8 cellular contexts compared by ENCODE assay signal in genomic region chr13:50909605-50910482, GRCh38. TPM values are rescaled to one million over a fixed set of nuclear protein-coding genes. Genes with fewer than 3 reads are reported as not detected.
A peak's percentile ranks its signal among the peaks of the same experiment; 100 is the strongest.
DNase-seq lines count a peak whose midpoint lies in the region; ATAC-seq and TF ChIP-seq lines count a peak whose summit lies in the region.

A gene with protein sequence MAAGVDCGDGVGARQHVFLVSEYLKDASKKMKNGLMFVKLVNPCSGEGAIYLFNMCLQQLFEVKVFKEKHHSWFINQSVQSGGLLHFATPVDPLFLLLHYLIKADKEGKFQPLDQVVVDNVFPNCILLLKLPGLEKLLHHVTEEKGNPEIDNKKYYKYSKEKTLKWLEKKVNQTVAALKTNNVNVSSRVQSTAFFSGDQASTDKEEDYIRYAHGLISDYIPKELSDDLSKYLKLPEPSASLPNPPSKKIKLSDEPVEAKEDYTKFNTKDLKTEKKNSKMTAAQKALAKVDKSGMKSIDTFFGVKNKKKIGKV (plus strand): TSS chr13:50909791. CDS start chr13:50910077, 286 bp downstream.

- peak within 1 kb of the TSS; percentile 98 for H2AFZ ChIP-seq in mammary epithelial cell (ENCODE audit: low read depth, low read length)

- H4K20me1 ChIP-seq in mammary epithelial cell (ENCODE audit: insufficient read depth, low read length): no peaks in the 10 kb centered on the region

- intact Hi-C loops in mammary epithelial cell (cut with micrococcal nuclease): loop anchor here (1.0 to 10.0 kb wide), 4 partner anchors 225 to 1243 kb away; no protein-coding TSS in a partner anchor

- TF ChIP-seq CTCF in WI38 (IDR thresholded peaks at IDR 0.05; ENCODE audit: low read depth, low read length) (no peak), mammary epithelial cell (conservative IDR thresholded peaks at IDR 0.05 in 1 of 2, IDR thresholded peaks at IDR 0.05 in 1 of 2; ENCODE audit: extremely low read depth in 1 of 2, insufficient read depth in 1 of 2, low read depth in 1 of 2, low read length in 2 of 2) (no peak)

- CTCF ChIA-PET in mammary epithelial cell (lab: Charles Lee; ENCODE audit: low non-redundant PET): no interaction called here

- peak within 1 kb of the TSS; percentile 95 for H3K4me2 ChIP-seq in mammary epithelial cell (ENCODE audit: insufficient read depth, low read depth, low read length)

- peaks cover 19% of the 10 kb centered on the region for H3K4me1 ChIP-seq in mammary epithelial cell (ENCODE audit: insufficient read depth, low read length)

- dilution Hi-C loops in mammary epithelial cell (cut with HindIII; ENCODE audit: low sequenced_read_pairs): no loop called here

- no TSS peak for BruUV-seq in mammary epithelial cell (replicated peaks; lab: Mats Ljungman, UMichigan)

- peak within 1 kb of the TSS; percentile 88 for H3K9ac ChIP-seq in mammary epithelial cell (ENCODE audit: insufficient read depth, low read length)

- peak within 1 kb of the TSS; percentile 70 for H3K27ac ChIP-seq in mammary epithelial cell (ENCODE audit: insufficient read depth, low read depth, low read length)

- no peaks in the 10 kb centered on the region for H3K9me3 ChIP-seq in mammary epithelial cell (replicated peaks; ENCODE audit: insufficient read depth, low read length)

- peak; percentile 64 for ATAC-seq in HG02938 (IDR thresholded peaks at IDR 0.05; ENCODE audit: unreplicated experiment)

- no peaks in the 10 kb centered on the region for H3K36me3 ChIP-seq in mammary epithelial cell (ENCODE audit: insufficient read depth, low read length)

- under 1% methylated on average over 44 of the region's 107 CpGs for WGBS in mammary epithelial cell (ENCODE audit: low coverage, missing lambda C conversion rate)

- no peaks in the 10 kb centered on the region for H3K27me3 ChIP-seq in mammary epithelial cell (ENCODE audit: insufficient read depth, low read length)

- H3K79me2 ChIP-seq in mammary epithelial cell (ENCODE audit: insufficient read depth, low read length): peaks cover 41% of the 10 kb centered on the region

- DNase-seq in NCI-H524 (lab: John Stamatoyannopoulos, UW) (peak; percentile 42 to 75), NCI-H524 treated with DMSO at 0.1 percent for 48 hours (lab: John Stamatoyannopoulos, UW) (no peak), NCI-H2107 (lab: John Stamatoyannopoulos, UW) (peak; percentile 38), mammary epithelial cell (peak; percentile 40), iris pigment epithelial cell (ENCODE audit: low read depth) (peak; percentile 59)
- DNase-seq in stimulated activated CD4-positive, alpha-beta T cell treated with anti-CD3 and anti-CD28 coated beads, Interleukin-12 subunit alpha, Interleukin-12 subunit beta, amount 100 ng/mL, for 4 hours: peak; percentile 67

- in situ Hi-C loops in mammary epithelial cell (cut with MboI; ENCODE audit: low sequenced_read_pairs in 2 of 2): loop anchor here in 1 of 2 donors (25.0 kb wide), 1 partner anchor 923 kb away; the partner anchor contains the start of gene TRIM13

- H3K4me3 ChIP-seq in WI38 (ENCODE audit: low read depth, low read length) (peak within 1 kb of the TSS; percentile 74), mammary epithelial cell (replicated peaks in 1 of 3; ENCODE audit: insufficient read depth in 1 of 3, low read depth in 2 of 3, low read length in 3 of 3) (peak within 1 kb of the TSS; percentile 71 to 87 (median 79))

RNA-seq across cellular contexts. Expression of the gene that starts here (rescaled TPM):
- 10 to 100 TPM; 19.2 to 20.8 TPM for total RNA-seq in mammary epithelial cell
- 16.2 TPM for polyA plus RNA-seq in mammary epithelial cell
- polyA minus RNA-seq in mammary epithelial cell: 16.0 TPM
